Comparison of ENCODE assay signal across 20 cellular contexts in the genomic region with DNA sequence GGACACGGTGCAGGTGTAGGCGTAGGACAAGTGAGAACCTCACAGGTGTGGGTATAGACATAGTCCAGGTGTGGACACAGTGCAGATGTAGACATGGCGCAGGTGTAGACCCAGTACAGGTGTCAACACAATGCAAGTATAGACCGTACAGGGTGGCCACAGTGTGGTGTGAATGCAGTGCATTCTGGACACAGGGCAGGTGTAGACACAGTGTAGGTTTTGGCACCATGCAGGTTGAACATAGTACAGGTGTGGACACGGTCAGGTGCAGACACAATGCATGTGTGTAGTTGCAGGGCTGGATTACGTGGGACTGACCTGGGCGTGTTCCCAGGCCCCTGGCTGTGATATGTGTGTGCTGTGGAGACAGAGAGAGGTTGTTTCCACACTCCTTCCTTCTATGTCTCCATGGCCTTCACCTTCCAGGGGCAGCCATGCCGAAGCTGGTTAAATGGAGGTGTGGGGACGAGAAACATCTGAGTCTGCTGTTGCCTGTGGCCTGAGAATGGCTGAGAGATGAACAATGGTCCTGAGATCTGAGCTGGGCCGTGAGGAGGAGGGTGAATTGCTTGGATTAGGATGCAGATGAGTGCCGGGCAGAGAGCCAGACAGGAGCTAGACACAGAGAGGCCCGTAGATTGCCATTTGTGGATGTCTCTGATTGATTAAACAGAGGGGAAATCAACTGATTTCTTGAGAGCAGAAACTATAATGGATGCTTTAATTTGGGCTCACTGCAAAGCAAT.
A peak's percentile ranks its signal among the peaks of the same experiment; 100 is the strongest.
DNase-seq lines count a peak whose midpoint lies in the region; ATAC-seq and TF ChIP-seq lines count a peak whose summit lies in the region.
"Had no signal": no experiment of that assay in that cellular context is flagged by ENCODE, and none has a peak within 500 bp of the region (broad histone marks: within the 10 kb centered on the region; RNA-seq: fewer than 3 reads in every experiment).

No MANE protein-coding gene starts in this region.

- H3K36me3 ChIP-seq in trophoblast cell (ENCODE audit: control insufficient read depth in 1 of 2, insufficient read depth in 2 of 2, low read length in 2 of 2) = no peaks in the 10 kb centered on the region
- H3K36me3 ChIP-seq: lower lobe of right lung, right lobe of liver, tibial artery had no signal

- H4K8ac ChIP-seq in trophoblast cell (ENCODE audit: low read depth, low read length) = no peak overlapping the region

- no peak overlapping the region for H3K4me2 ChIP-seq in trophoblast cell (ENCODE audit: low read length)
- H3K4me2 ChIP-seq: hepatocyte had no signal

- peaks cover 16% of the 10 kb centered on the region for H3K4me1 Mint-ChIP-seq in brain
- H3K4me1 Mint-ChIP-seq in stimulated activated naive B cell treated with anti-CD40 and anti-IgM and Interleukin-4, amounts not matched to agents 10 μg/mL and 1 μg/mL and 100 μg/mL, for 72 hours = no peaks in the 10 kb centered on the region
- H3K4me1 Mint-ChIP-seq: activated B cell treated with CpG ODN at 0.5 μM for 24 hours; central memory CD8-positive, alpha-beta T cell had no signal

- no peak overlapping the region for H2AFZ ChIP-seq in trophoblast cell (ENCODE audit: insufficient read depth, low read length, poor library complexity)
- H2AFZ ChIP-seq: hepatocyte had no signal

- no peak overlapping the region for H3K4me3 Mint-ChIP-seq in brain
- H3K4me3 Mint-ChIP-seq in stimulated activated naive B cell treated with anti-CD40 and anti-IgM and Interleukin-4, amounts not matched to agents 10 μg/mL and 1 μg/mL and 100 μg/mL, for 72 hours = no peak overlapping the region
- H3K4me3 Mint-ChIP-seq: activated B cell treated with CpG ODN at 0.5 μM for 24 hours; activated naive CD4-positive, alpha-beta T cell treated with anti-CD3 and anti-CD28 coated beads for 36 hours; central memory CD8-positive, alpha-beta T cell; T-helper 2 cell treated with Interferon-gamma antibody and Interleukin-4, amounts not matched to agents 5 μg/mL and 100 μg/mL, for 36 hours had no signal

- H3K23ac ChIP-seq in trophoblast cell (ENCODE audit: low read length) = no peak overlapping the region

- no peak overlapping the region for H3K9ac ChIP-seq in trophoblast cell (ENCODE audit: low read length)

- H3K4ac ChIP-seq in trophoblast cell (ENCODE audit: low read depth, low read length) = no peak overlapping the region

- ATAC-seq in HG02623 (IDR thresholded peaks at IDR 0.05; ENCODE audit: unreplicated experiment) = no peak
- no peak for ATAC-seq in stimulated activated naive B cell treated with anti-CD40 and anti-IgM and Interleukin-4, amounts not matched to agents 10 μg/mL and 1 μg/mL and 100 μg/mL, for 72 hours (replicated peaks)
- ATAC-seq: foreskin keratinocyte had no signal

- no peaks in the 10 kb centered on the region for H3K27me3 ChIP-seq in trophoblast cell (ENCODE audit: insufficient read depth, low read length)
- H3K27me3 ChIP-seq: foreskin keratinocyte, hepatocyte, right lobe of liver, tibial artery had no signal

- no peak overlapping the region for H3K18ac ChIP-seq in trophoblast cell (ENCODE audit: low read length)

- no peak overlapping the region for H2BK120ac ChIP-seq in trophoblast cell (ENCODE audit: insufficient read depth, low read length, poor library complexity)

- H3K27me3 Mint-ChIP-seq in brain = peaks cover 7% of the 10 kb centered on the region
- H3K27me3 Mint-ChIP-seq in stimulated activated naive B cell treated with anti-CD40 and anti-IgM and Interleukin-4, amounts not matched to agents 10 μg/mL and 1 μg/mL and 100 μg/mL, for 72 hours = peaks cover 0 to 5% of the 10 kb centered on the region in 2 donors
- H3K27me3 Mint-ChIP-seq: activated B cell treated with CpG ODN at 0.5 μM for 24 hours; central memory CD8-positive, alpha-beta T cell had no signal

- H3K14ac ChIP-seq in trophoblast cell (ENCODE audit: low read length) = no peak overlapping the region

- no peaks in the 10 kb centered on the region for H3K79me1 ChIP-seq in trophoblast cell (ENCODE audit: low read length)

- H2AK5ac ChIP-seq in trophoblast cell (ENCODE audit: low read length) = no peak overlapping the region

- H3K27ac ChIP-seq in trophoblast cell (ENCODE audit: low read depth, low read length) = no peak overlapping the region
- H3K27ac ChIP-seq: foreskin keratinocyte, hepatocyte, lower lobe of right lung, right lobe of liver, tibial artery had no signal

- no peak overlapping the region for H4K12ac ChIP-seq in trophoblast cell (ENCODE audit: low read depth, low read length)

- H2BK12ac ChIP-seq in trophoblast cell (ENCODE audit: low read length) = no peak overlapping the region

- H3K36me3 Mint-ChIP-seq in brain = no peaks in the 10 kb centered on the region
- H3K36me3 Mint-ChIP-seq in stimulated activated naive B cell treated with anti-CD40 and anti-IgM and Interleukin-4, amounts not matched to agents 10 μg/mL and 1 μg/mL and 100 μg/mL, for 72 hours = no peaks in the 10 kb centered on the region

- H3K4me3 ChIP-seq in trophoblast cell (ENCODE audit: low read depth, low read length) = peak overlapping the region; percentile 4
- H3K4me3 ChIP-seq: hepatocyte, lower lobe of right lung, right lobe of liver, tibial artery had no signal

- DNase-seq in NCI-H1092 treated with DMSO at 0.1 percent for 48 hours (lab: John Stamatoyannopoulos, UW) (peak; percentile 37), NCI-H1092 (lab: John Stamatoyannopoulos, UW) (no peak), M059J (ENCODE audit: low read depth) (peak; percentile 5), trophoblast cell (peak in 1 of 2 donors; percentile 2), NCI-H82 (lab: John Stamatoyannopoulos, UW) (no peak)
- DNase-seq in stimulated activated naive B cell treated with anti-CD40 and anti-IgM and Interleukin-4, amounts not matched to agents 10 μg/mL and 1 μg/mL and 100 μg/mL, for 72 hours = no peak
- DNase-seq: activated B cell treated with CpG ODN at 0.5 μM for 24 hours; activated naive CD4-positive, alpha-beta T cell treated with anti-CD3 and anti-CD28 coated beads for 36 hours; activated T-cell treated with anti-CD3 and anti-CD28 coated beads, Interleukin-2, amount 50 U/mL, for 1 hour; foreskin keratinocyte; lower lobe of right lung; NCI-H1436 treated with DMSO at 0.1 percent for 48 hours; stimulated activated naive CD4-positive, alpha-beta T cell; tibial artery had no signal

- H3K9me3 Mint-ChIP-seq in brain = peaks cover 2 to 5% (median 3%) of the 10 kb centered on the region in 5 experiments
- H3K9me3 Mint-ChIP-seq in stimulated activated naive B cell treated with anti-CD40 and anti-IgM and Interleukin-4, amounts not matched to agents 10 μg/mL and 1 μg/mL and 100 μg/mL, for 72 hours = peaks cover 4 to 8% of the 10 kb centered on the region in 2 donors
- H3K9me3 Mint-ChIP-seq: activated B cell treated with CpG ODN at 0.5 μM for 24 hours; activated naive CD4-positive, alpha-beta T cell treated with anti-CD3 and anti-CD28 coated beads for 36 hours; T-helper 2 cell treated with Interferon-gamma antibody and Interleukin-4, amounts not matched to agents 5 μg/mL and 100 μg/mL, for 36 hours had no signal

- no peak overlapping the region for H4K91ac ChIP-seq in trophoblast cell (ENCODE audit: low read depth, low read length)

- H3K9me3 ChIP-seq in trophoblast cell (ENCODE audit: insufficient read depth, low read depth, low read length) = peaks cover 2% of the 10 kb centered on the region
- H3K9me3 ChIP-seq: lower lobe of right lung, right lobe of liver had no signal

- H3K79me2 ChIP-seq in trophoblast cell (ENCODE audit: control insufficient read depth, insufficient read depth, low read length, poor library complexity) = no peaks in the 10 kb centered on the region
- H3K79me2 ChIP-seq: hepatocyte had no signal

- peak overlapping the region in 4 of 5 experiments; percentile 4 to 87 (median 39) for H3K27ac Mint-ChIP-seq in brain
- no peak overlapping the region for H3K27ac Mint-ChIP-seq in stimulated activated naive B cell treated with anti-CD40 and anti-IgM and Interleukin-4, amounts not matched to agents 10 μg/mL and 1 μg/mL and 100 μg/mL, for 72 hours
- H3K27ac Mint-ChIP-seq: activated B cell treated with CpG ODN at 0.5 μM for 24 hours; activated naive CD4-positive, alpha-beta T cell treated with anti-CD3 and anti-CD28 coated beads for 36 hours; T-helper 2 cell treated with Interferon-gamma antibody and Interleukin-4, amounts not matched to agents 5 μg/mL and 100 μg/mL, for 36 hours had no signal

- no peak overlapping the region for H2BK5ac ChIP-seq in trophoblast cell (ENCODE audit: low read depth, low read length, poor library complexity)

- no peak for TF ChIP-seq CTCF in brain (conservative IDR thresholded peaks at IDR 0.05)

- H3K4me1 ChIP-seq in trophoblast cell (ENCODE audit: control insufficient read depth in 1 of 2, insufficient read depth in 2 of 2, low read length in 2 of 2) = no peaks in the 10 kb centered on the region
- H3K4me1 ChIP-seq: foreskin keratinocyte, lower lobe of right lung, right lobe of liver, tibial artery had no signal

- no CpG with 5 or more reads among the region's 12 CpGs for WGBS in trophoblast cell (ENCODE audit: extremely low coverage, insufficient coverage, insufficient read length)

Comparison
In these comparisons a context has a peak if more than half of its experiments do, and no peak if none do; other contexts are left out.
1. DNase-seq: peak in NCI-H1092 treated with DMSO at 0.1 percent for 48 hours (single experiment) and M059J (single experiment); none in NCI-H1092 (single experiment), stimulated activated naive B cell treated with anti-CD40 and anti-IgM and Interleukin-4, amounts not matched to agents 10 μg/mL and 1 μg/mL and 100 μg/mL, for 72 hours (single experiment) and NCI-H82 (single experiment).